Comparison of ENCODE assay signal across 8 cellular contexts in the genomic region with DNA sequence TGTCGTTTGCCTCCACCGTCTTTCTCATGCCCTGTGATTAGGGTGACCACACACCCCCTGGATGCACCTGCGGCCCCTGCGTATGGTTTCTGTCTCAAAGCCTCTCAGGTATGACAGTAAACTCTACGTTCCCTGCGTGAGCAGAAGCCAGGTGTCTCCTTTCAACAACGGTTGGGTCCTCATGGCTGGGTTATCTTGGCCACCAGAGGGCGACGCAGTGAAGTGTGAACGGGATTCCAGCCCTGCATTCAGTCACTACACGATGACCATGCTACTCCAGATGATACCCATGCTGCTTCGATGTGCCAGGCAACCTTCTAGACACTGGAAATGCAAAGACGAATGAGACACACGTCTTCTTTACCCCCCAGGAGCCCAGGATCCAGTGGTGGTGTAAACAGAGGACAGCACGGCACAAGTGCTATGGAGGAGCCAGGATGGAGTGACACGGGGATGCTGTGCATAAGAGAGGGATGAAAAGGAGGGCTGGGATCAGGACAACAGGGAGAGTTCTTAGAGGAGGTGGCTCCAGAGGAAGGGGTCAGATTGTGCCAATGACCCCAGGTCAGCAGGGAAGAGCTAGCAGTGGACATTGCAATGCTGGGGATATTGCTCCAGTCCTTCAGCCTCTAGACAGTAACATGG.
DNase-seq lines count a peak whose midpoint lies in the region; ATAC-seq, FAIRE-seq and TF ChIP-seq lines count a peak whose summit lies in the region.

No MANE protein-coding gene starts in this region.

- peak; percentile 37 for FAIRE-seq in GM19239 (lab: Jason Lieb, UNC)

- H3K36me3 ChIP-seq in adrenal gland (replicated peaks in 1 of 2) (no peaks in the 10 kb centered on the region), transverse colon (no peaks in the 10 kb centered on the region)

- intact Hi-C loops in adrenal gland (cut with DNase I) = loop anchor here in 1 of 2 donors (10.0 kb wide), 1 partner anchor 206 kb away; no protein-coding TSS in a partner anchor
- intact Hi-C loops in transverse colon (cut with DNase I; ENCODE audit: low total_unique reads) = no loop called here

- H3K4me1 ChIP-seq in adrenal gland (replicated peaks in 1 of 2) (no peaks in the 10 kb centered on the region), transverse colon (no peaks in the 10 kb centered on the region)

- DNase-seq in AG20443 (ENCODE audit: low spot score) (peak; percentile 26), GM19239 (ENCODE audit: insufficient read length, low spot score) (peak; percentile 35), NCI-H526 (lab: John Stamatoyannopoulos, UW) (peak; percentile 33 to 73), adrenal gland (peak in 6 of 7 donors; percentile 19 to 62 (median 42)), kidney tubule cell (ENCODE audit: low spot score) (peak; percentile 57), transverse colon (peak; percentile 41), midbrain (lab: John Stamatoyannopoulos, UW) (no peak)

- TF ChIP-seq EP300 in transverse colon (IDR thresholded peaks at IDR 0.05; ENCODE audit: low read depth) = no peak

- WGBS in adrenal gland, 4 donors = 51 to 62% (median 54%) methylated on average over 12 to 16 of the region's 16 CpGs
- WGBS in transverse colon (ENCODE audit: low coverage in 1 of 2), 2 donors = 44% methylated on average over 16 of the region's 16 CpGs; no CpG with 5 or more reads in 1 of the 2 donors

- H3K9me3 ChIP-seq in adrenal gland (replicated peaks in 1 of 3) = no peaks in the 10 kb centered on the region
- H3K9me3 ChIP-seq in transverse colon = no peaks in the 10 kb centered on the region

- TF ChIP-seq POLR2A in adrenal gland (IDR thresholded peaks at IDR 0.05) = no peak
- no peak for TF ChIP-seq POLR2A in transverse colon (IDR thresholded peaks at IDR 0.05)

- H3K27me3 ChIP-seq in adrenal gland (peaks cover 5% of the 10 kb centered on the region), transverse colon (no peaks in the 10 kb centered on the region)

- in situ Hi-C loops in transverse colon (cut with MboI; ENCODE audit: low pct_ligation_motif_present in 1 of 4, low pct_unique_long_range_greater_than_20kb in 1 of 4, low sequenced_read_pairs in 3 of 4) = no loop called here

- TF ChIP-seq CTCF in adrenal gland (IDR thresholded peaks at IDR 0.05) (peak; percentile 30 to 54 (median 43)), transverse colon (IDR thresholded peaks at IDR 0.05) (peak; percentile 34 to 59 (median 41))

- ATAC-seq in GM19023 (IDR thresholded peaks at IDR 0.05; ENCODE audit: unreplicated experiment) = no peak

- no peak overlapping the region for H3K27ac ChIP-seq in adrenal gland
- no peak overlapping the region for H3K27ac ChIP-seq in transverse colon

- H3K4me3 ChIP-seq in adrenal gland (no peak overlapping the region), transverse colon (no peak overlapping the region)
